25 cellular contexts compared by ENCODE assay signal in genomic region chr12:5612556-5613421, GRCh38.
DNase-seq lines count a peak whose midpoint lies in the region; ATAC-seq, FAIRE-seq and TF ChIP-seq lines count a peak whose summit lies in the region.
"Had no signal": no experiment of that assay in that cellular context is flagged by ENCODE, and none has a peak within 500 bp of the region (broad histone marks: within the 10 kb centered on the region; RNA-seq: fewer than 3 reads in every experiment).

No MANE protein-coding gene starts in this region.

- ATAC-seq in sciatic nerve: peak; percentile 20
- ATAC-seq in GM19351 (IDR thresholded peaks at IDR 0.05; ENCODE audit: unreplicated experiment): no peak
- ATAC-seq in HG02610 (IDR thresholded peaks at IDR 0.05; ENCODE audit: unreplicated experiment): no peak
- ATAC-seq: HCT116, PC-3, Right ventricle myocardium inferior, SK-N-SH treated with all-trans-retinoic acid at 6 μM for 48 hours had no signal

- WGBS in lower leg skin, 2 donors: 78 to 84% methylated on average over 14 of the region's 14 CpGs

- TF ChIP-seq CTCF in HEK293 (tag by site-specific recombination; IDR thresholded peaks at IDR 0.05): no peak
- no peak for TF ChIP-seq CTCF in bronchial epithelial cell (IDR thresholded peaks at IDR 0.05; ENCODE audit: insufficient read depth, low read length, severe bottlenecking)
- TF ChIP-seq CTCF in lower leg skin (IDR thresholded peaks at IDR 0.05): no peak

- H3K4me1 ChIP-seq in HEK293 (ENCODE audit: control insufficient read depth, insufficient read depth, low read length): no peaks in the 10 kb centered on the region
- H3K4me1 ChIP-seq: Caco-2 had no signal

- H3K4me3 ChIP-seq in HEK293 (ENCODE audit: low read depth, low read length): no peak overlapping the region
- no peak overlapping the region for H3K4me3 ChIP-seq in bronchial epithelial cell (ENCODE audit: low read depth, low read length)
- no peak overlapping the region for H3K4me3 ChIP-seq in lower leg skin (ENCODE audit: low read depth, poor library complexity, severe bottlenecking)
- H3K4me3 ChIP-seq: SJCRH30 had no signal

- CTCF ChIA-PET in HEK293 (lab: Yijun Ruan, JAX): interaction anchor here (0.8 to 1.4 kb wide), 2 partner anchors 36 to 38 kb away, joined by 3 read pairs; no protein-coding TSS in a partner anchor

- peak; percentile 87 for DNase-seq in NCI-H82 (lab: John Stamatoyannopoulos, UW)
- no peak for DNase-seq in bronchial epithelial cell (ENCODE audit: low read depth)
- no peak for DNase-seq in sciatic nerve (ENCODE audit: low spot score)
- DNase-seq in lower leg skin (ENCODE audit: low spot score in 2 of 2): no peak
- no peak for DNase-seq in iPS-NIHi7 (ENCODE audit: extremely low spot score)
- DNase-seq: C1 segment of cervical spinal cord; Caco-2; CD4-positive, alpha-beta memory T cell; DND-41; NCI-H1092 treated with DMSO at 0.1 percent for 48 hours; NCI-H1436; NCI-H187; NCI-H2081 treated with DMSO at 0.1 percent for 48 hours; NCI-H226; NCI-H510A; NCI-H69; PC-3; SJCRH30 had no signal

- H3K9me3 ChIP-seq in HEK293 (ENCODE audit: control insufficient read depth, insufficient read depth, low read depth, low read length): no peaks in the 10 kb centered on the region
- H3K9me3 ChIP-seq: Caco-2, SJCRH30 had no signal

- no peaks in the 10 kb centered on the region for H3K27me3 ChIP-seq in bronchial epithelial cell (ENCODE audit: control insufficient read depth, insufficient read depth, low read length)
- H3K27me3 ChIP-seq: SJCRH30 had no signal

- FAIRE-seq in bronchial epithelial cell (lab: Jason Lieb, UNC): peak; percentile 28
- FAIRE-seq: GM12892 had no signal

- H3K36me3 ChIP-seq in HEK293 (ENCODE audit: control insufficient read depth in 2 of 2, insufficient read depth in 1 of 2, low read length in 2 of 2) (no peaks in the 10 kb centered on the region), bronchial epithelial cell (ENCODE audit: control insufficient read depth, insufficient read depth, low read length) (no peaks in the 10 kb centered on the region)
- H3K36me3 ChIP-seq: SJCRH30 had no signal

- TF ChIP-seq POLR2A in lower leg skin (IDR thresholded peaks at IDR 0.05): no peak

- POLR2A ChIA-PET in HEK293 (lab: Yijun Ruan, JAX): no interaction called here

- intact Hi-C loops in sciatic nerve (cut with DNase I): no loop called here
- intact Hi-C loops in lower leg skin (cut with DNase I; ENCODE audit: low total_unique reads): no loop called here

- H3K27ac ChIP-seq in HEK293 (ENCODE audit: extremely low read depth, low read depth, low read length): no peak overlapping the region
- H3K27ac ChIP-seq: SJCRH30 had no signal

TF ChIP-seq in HEK293, 187 proteins besides CTCF, POLR2A, EP300 and RAD21:
- TF ChIP-seq ZNF501 (tag by site-specific recombination; IDR thresholded peaks at IDR 0.05): no peak
- peak; percentile 58 for TF ChIP-seq ZIC2 (tag by site-specific recombination; IDR thresholded peaks at IDR 0.05)
